In genomic region chr2:12705230-12705629, GRCh38 we compare ENCODE assay signal across 15 cellular contexts.
"Had no signal": no experiment of that assay in that cellular context is flagged by ENCODE, and none has a peak within 500 bp of the region (broad histone marks: within the 10 kb centered on the region; RNA-seq: fewer than 3 reads in every experiment).

No MANE protein-coding gene starts in this region.

- DNase-seq: activated CD4-positive, alpha-beta memory T cell treated with anti-CD3 and anti-CD28 coated beads, Interleukin-2, amount 10 ng/mL, durations not matched to agents 7 days and 5 days; activated CD4-positive, alpha-beta T cell treated with anti-CD3 and anti-CD28 coated beads for 1 hour; activated CD8-positive, alpha-beta memory T cell treated with anti-CD3 and anti-CD28 coated beads, Interleukin-2, amount 50 U/mL, for 48 hours; activated naive CD4-positive, alpha-beta T cell; caudate nucleus; cortex of kidney; effector CD8-positive, alpha-beta T cell; lower lobe of right lung; naive B cell; posterior cingulate gyrus; trophoblast cell had no signal

- H3K27ac Mint-ChIP-seq: activated CD4-positive, alpha-beta memory T cell treated with anti-CD3 and anti-CD28 coated beads, Interleukin-2, amount 10 ng/mL, durations not matched to agents 7 days and 5 days; naive B cell; T-helper 1 cell treated with Interleukin-12 subunit alpha and Interleukin-12 subunit beta and Interleukin-4 antibody, amounts not matched to agents 30 μg/mL and 1 μg/mL, for 36 hours had no signal

- H3K4me3 Mint-ChIP-seq: activated CD4-positive, alpha-beta memory T cell treated with anti-CD3 and anti-CD28 coated beads, Interleukin-2, amount 10 ng/mL, durations not matched to agents 7 days and 5 days; naive B cell; T-helper 1 cell treated with Interleukin-12 subunit alpha and Interleukin-12 subunit beta and Interleukin-4 antibody, amounts not matched to agents 30 μg/mL and 1 μg/mL, for 36 hours had no signal

- H3K27ac ChIP-seq: epithelial cell of prostate, lower lobe of right lung, right atrium auricular region had no signal

- H3K27me3 ChIP-seq: right atrium auricular region had no signal

- H3K9me3 ChIP-seq: lower lobe of right lung, right atrium auricular region had no signal

- H3K36me3 Mint-ChIP-seq: naive B cell had no signal

- H3K4me3 ChIP-seq: lower lobe of right lung, right atrium auricular region, skin epidermis had no signal

- H3K36me3 ChIP-seq: lower lobe of right lung, right atrium auricular region had no signal
